Comparison of ENCODE assay signal across 27 cellular contexts in genomic region chr7:41520445-41520844, GRCh38.
"Had no signal": no experiment of that assay in that cellular context is flagged by ENCODE, and none has a peak within 500 bp of the region (broad histone marks: within the 10 kb centered on the region; RNA-seq: fewer than 3 reads in every experiment).

No MANE protein-coding gene starts in this region.

- H3K27me3 ChIP-seq: ascending aorta, breast epithelium, gastrocnemius medialis, heart right ventricle had no signal

- ATAC-seq: activated CD4-positive, alpha-beta T cell treated with anti-CD3 and anti-CD28 coated beads for 36 hours; activated naive CD4-positive, alpha-beta T cell treated with anti-CD3 and anti-CD28 coated beads, Interleukin-2, amount 50 U/mL, for 72 hours; activated T-cell treated with anti-CD3 and anti-CD28 coated beads, Interleukin-2, amount 50 U/mL, for 72 hours; esophagus mucosa; gastrocnemius medialis had no signal

- DNase-seq: activated CD4-positive, alpha-beta memory T cell treated with anti-CD3 and anti-CD28 coated beads, Interleukin-2, amount 10 ng/mL, durations not matched to agents 7 days and 5 days; activated CD4-positive, alpha-beta T cell treated with anti-CD3 and anti-CD28 coated beads for 36 hours; activated CD4-positive, alpha-beta T cell treated with anti-CD3 and anti-CD28 coated beads, Interleukin-2, amount 10 ng/mL, durations not matched to agents 7 days and 5 days; activated CD4-positive, alpha-beta T cell treated with anti-CD3 and anti-CD28 coated beads, Interleukin-2, amount 50 U/mL, for 4 hours; activated CD4-positive, CD25-positive, alpha-beta regulatory T cell; activated CD4-positive, CD25-positive, alpha-beta regulatory T cell treated with anti-CD3 and anti-CD28 coated beads, Interleukin-2, amount 50 U/mL, for 72 hours; activated CD8-positive, alpha-beta memory T cell treated with anti-CD3 and anti-CD28 coated beads, Interleukin-2, amount 50 U/mL, for 48 hours; activated gamma-delta T cell; activated naive CD4-positive, alpha-beta T cell; activated naive CD4-positive, alpha-beta T cell treated with anti-CD3 and anti-CD28 coated beads, Interleukin-2, amount 10 ng/mL, durations not matched to agents 7 days and 5 days; activated naive CD8-positive, alpha-beta T cell treated with anti-CD3 and anti-CD28 coated beads, Interleukin-2, amount 10 ng/mL, durations not matched to agents 7 days and 5 days; activated T-cell treated with anti-CD3 and anti-CD28 coated beads for 4 hours; activated T-cell treated with anti-CD3 and anti-CD28 coated beads, Interleukin-2, amount 50 U/mL, for 24 hours; activated T-cell treated with anti-CD3 and anti-CD28 coated beads, Interleukin-2, amount 50 U/mL, for 72 hours; dorsolateral prefrontal cortex; effector memory CD4-positive, alpha-beta T cell; endodermal cell; foreskin fibroblast; gastrocnemius medialis; glutamatergic neuron; heart right ventricle; T-helper 2 cell had no signal

- H3K36me3 ChIP-seq: ascending aorta, breast epithelium, gastrocnemius medialis, heart right ventricle had no signal

- H3K4me3 ChIP-seq: ascending aorta, breast epithelium, coronary artery, dorsolateral prefrontal cortex, gastrocnemius medialis, heart right ventricle had no signal
